ENCODE assay signal across 10 cellular contexts in genomic region chr1:248821101-248821500, GRCh38. TPM values are rescaled to one million over a fixed set of nuclear protein-coding genes. Genes with fewer than 3 reads are reported as not detected.
DNase-seq lines count a peak whose midpoint lies in the region; ATAC-seq and TF ChIP-seq lines count a peak whose summit lies in the region.
"Had no signal": no experiment of that assay in that cellular context is flagged by ENCODE, and none has a peak within 500 bp of the region (broad histone marks: within the 10 kb centered on the region; RNA-seq: fewer than 3 reads in every experiment).

No MANE protein-coding gene starts in this region.

- intact Hi-C loops in esophagus muscularis mucosa (cut with DNase I) = no loop called here

- no peak for DNase-seq in activated T-cell treated with anti-CD3 and anti-CD28 coated beads, Interleukin-2, amount 50 U/mL, for 24 hours
- no peak for DNase-seq in activated T-cell treated with anti-CD3 and anti-CD28 coated beads, Interleukin-2, amount 50 U/mL, for 72 hours
- peak; percentile 65 for DNase-seq in T1000 (lab: John Stamatoyannopoulos, UW)
- peak; percentile 94 to 95 for DNase-seq in foreskin fibroblast
- no peak for DNase-seq in stimulated activated naive B cell treated with anti-CD40 and anti-IgM and Interleukin-4, amounts not matched to agents 10 μg/mL and 1 μg/mL and 100 μg/mL, for 72 hours
- DNase-seq in esophagus muscularis mucosa (ENCODE audit: extremely low spot score) = no peak
- no peak for DNase-seq in H7
- DNase-seq in T-helper 1 cell = no peak
- DNase-seq: NCI-H510A had no signal

- TF ChIP-seq EP300 in esophagus muscularis mucosa (IDR thresholded peaks at IDR 0.05) = no peak

- H3K36me3 ChIP-seq in esophagus muscularis mucosa = peaks cover 5 to 56% (median 36%) of the 10 kb centered on the region in 4 donors
- peaks cover 18% of the 10 kb centered on the region for H3K36me3 ChIP-seq in H7 (replicated peaks; ENCODE audit: control insufficient read depth, insufficient read depth, low read length)

- TF ChIP-seq CTCF in foreskin fibroblast (IDR thresholded peaks at IDR 0.05; ENCODE audit: low read depth, low read length) (no peak), esophagus muscularis mucosa (IDR thresholded peaks at IDR 0.05) (no peak)

- no peaks in the 10 kb centered on the region for H3K9me3 Mint-ChIP-seq in activated T-cell treated with anti-CD3 and anti-CD28 coated beads, Interleukin-2, amount 50 U/mL, for 24 hours
- no peaks in the 10 kb centered on the region for H3K9me3 Mint-ChIP-seq in activated T-cell treated with anti-CD3 and anti-CD28 coated beads, Interleukin-2, amount 50 U/mL, for 72 hours
- H3K9me3 Mint-ChIP-seq in stimulated activated naive B cell treated with anti-CD40 and anti-IgM and Interleukin-4, amounts not matched to agents 10 μg/mL and 1 μg/mL and 100 μg/mL, for 72 hours = no peaks in the 10 kb centered on the region
- H3K9me3 Mint-ChIP-seq: activated naive CD4-positive, alpha-beta T cell treated with anti-CD3 and anti-CD28 coated beads, Interleukin-2, amount 50 U/mL, for 24 hours had no signal

- WGBS in esophagus muscularis mucosa = 86% methylated on average over 1 of the region's 3 CpGs

- H3K4me3 ChIP-seq in foreskin fibroblast (ENCODE audit: low read depth in 1 of 2, low read length in 2 of 2) = no peak overlapping the region
- H3K4me3 ChIP-seq in esophagus muscularis mucosa = no peak overlapping the region
- H3K4me3 ChIP-seq in H7 (ENCODE audit: insufficient read depth, low read depth, low read length) = no peak overlapping the region

- no peaks in the 10 kb centered on the region for H3K27me3 Mint-ChIP-seq in activated T-cell treated with anti-CD3 and anti-CD28 coated beads, Interleukin-2, amount 50 U/mL, for 24 hours
- no peaks in the 10 kb centered on the region for H3K27me3 Mint-ChIP-seq in activated T-cell treated with anti-CD3 and anti-CD28 coated beads, Interleukin-2, amount 50 U/mL, for 72 hours (ENCODE audit: low read depth)
- no peaks in the 10 kb centered on the region for H3K27me3 Mint-ChIP-seq in stimulated activated naive B cell treated with anti-CD40 and anti-IgM and Interleukin-4, amounts not matched to agents 10 μg/mL and 1 μg/mL and 100 μg/mL, for 72 hours
- H3K27me3 Mint-ChIP-seq: activated naive CD4-positive, alpha-beta T cell treated with anti-CD3 and anti-CD28 coated beads, Interleukin-2, amount 50 U/mL, for 24 hours had no signal

- H3K27ac ChIP-seq in esophagus muscularis mucosa (replicated peaks in 1 of 4) = peak overlapping the region in 2 of 4 donors; percentile 46 to 49

- peak overlapping the region; percentile 29 for H3K27ac Mint-ChIP-seq in activated T-cell treated with anti-CD3 and anti-CD28 coated beads, Interleukin-2, amount 50 U/mL, for 24 hours
- no peak overlapping the region for H3K27ac Mint-ChIP-seq in activated T-cell treated with anti-CD3 and anti-CD28 coated beads, Interleukin-2, amount 50 U/mL, for 72 hours
- peak overlapping the region; percentile 73 for H3K27ac Mint-ChIP-seq in stimulated activated naive B cell treated with anti-CD40 and anti-IgM and Interleukin-4, amounts not matched to agents 10 μg/mL and 1 μg/mL and 100 μg/mL, for 72 hours
- H3K27ac Mint-ChIP-seq: activated naive CD4-positive, alpha-beta T cell treated with anti-CD3 and anti-CD28 coated beads, Interleukin-2, amount 50 U/mL, for 24 hours had no signal

- peaks cover 92% of the 10 kb centered on the region for H3K4me1 Mint-ChIP-seq in activated T-cell treated with anti-CD3 and anti-CD28 coated beads, Interleukin-2, amount 50 U/mL, for 24 hours (ENCODE audit: low read depth)
- H3K4me1 Mint-ChIP-seq in activated T-cell treated with anti-CD3 and anti-CD28 coated beads, Interleukin-2, amount 50 U/mL, for 72 hours (ENCODE audit: low read depth) = peaks cover 85% of the 10 kb centered on the region
- peaks cover 64 to 94% of the 10 kb centered on the region in 2 donors for H3K4me1 Mint-ChIP-seq in stimulated activated naive B cell treated with anti-CD40 and anti-IgM and Interleukin-4, amounts not matched to agents 10 μg/mL and 1 μg/mL and 100 μg/mL, for 72 hours

- no peak for ATAC-seq in activated T-cell treated with anti-CD3 and anti-CD28 coated beads, Interleukin-2, amount 50 U/mL, for 72 hours (replicated peaks in 1 of 2)
- no peak for ATAC-seq in stimulated activated naive B cell treated with anti-CD40 and anti-IgM and Interleukin-4, amounts not matched to agents 10 μg/mL and 1 μg/mL and 100 μg/mL, for 72 hours (replicated peaks)

- H3K4me3 Mint-ChIP-seq in activated T-cell treated with anti-CD3 and anti-CD28 coated beads, Interleukin-2, amount 50 U/mL, for 24 hours = no peak overlapping the region
- H3K4me3 Mint-ChIP-seq in activated T-cell treated with anti-CD3 and anti-CD28 coated beads, Interleukin-2, amount 50 U/mL, for 72 hours = no peak overlapping the region
- no peak overlapping the region for H3K4me3 Mint-ChIP-seq in stimulated activated naive B cell treated with anti-CD40 and anti-IgM and Interleukin-4, amounts not matched to agents 10 μg/mL and 1 μg/mL and 100 μg/mL, for 72 hours
- H3K4me3 Mint-ChIP-seq: activated naive CD4-positive, alpha-beta T cell treated with anti-CD3 and anti-CD28 coated beads, Interleukin-2, amount 50 U/mL, for 24 hours had no signal

- H3K27me3 ChIP-seq in esophagus muscularis mucosa (no peaks in the 10 kb centered on the region), H7 (ENCODE audit: control insufficient read depth, insufficient read depth, low read length) (no peaks in the 10 kb centered on the region)

- no peak for TF ChIP-seq POLR2A in esophagus muscularis mucosa (IDR thresholded peaks at IDR 0.05; ENCODE audit: low read depth)

- no peaks in the 10 kb centered on the region for H3K9me3 ChIP-seq in esophagus muscularis mucosa

- H3K4me1 ChIP-seq in esophagus muscularis mucosa = peaks cover 52 to 70% (median 66%) of the 10 kb centered on the region in 4 donors

- peaks cover 85% of the 10 kb centered on the region for H3K36me3 Mint-ChIP-seq in activated T-cell treated with anti-CD3 and anti-CD28 coated beads, Interleukin-2, amount 50 U/mL, for 24 hours (ENCODE audit: low read depth)
- peaks cover 7 to 21% of the 10 kb centered on the region in 2 donors for H3K36me3 Mint-ChIP-seq in activated T-cell treated with anti-CD3 and anti-CD28 coated beads, Interleukin-2, amount 50 U/mL, for 72 hours (ENCODE audit: insufficient read depth in 2 of 2)
- H3K36me3 Mint-ChIP-seq in stimulated activated naive B cell treated with anti-CD40 and anti-IgM and Interleukin-4, amounts not matched to agents 10 μg/mL and 1 μg/mL and 100 μg/mL, for 72 hours = peaks cover 48 to 76% of the 10 kb centered on the region in 2 donors

RNA-seq across cellular contexts. Expression of gene SH3BP5L, which starts 4.6 kb away (rescaled TPM):
- 10 to 100 TPM; 23.1 to 25.3 TPM for total RNA-seq in activated T-cell treated with anti-CD3 and anti-CD28 coated beads, Interleukin-2, amount 50 U/mL, for 72 hours
- 10 to 100 TPM; 19.9 to 36.2 (median 28.3) TPM for total RNA-seq in esophagus muscularis mucosa
- 38.2 and 40.5 TPM in 2 replicates for total RNA-seq in H7 (2014; rRNA removed; shearing (Covaris generic))

RNA-seq across cellular contexts. Expression of gene ZNF672, which starts 16.9 kb away (rescaled TPM):
- 10 to 100 TPM; 42.2 to 47.6 TPM for total RNA-seq in activated T-cell treated with anti-CD3 and anti-CD28 coated beads, Interleukin-2, amount 50 U/mL, for 72 hours
- total RNA-seq in esophagus muscularis mucosa = 10 to 100 TPM; 30.3 to 46.4 (median 39.3) TPM
- total RNA-seq in H7 (2014; rRNA removed; shearing (Covaris generic)) = 56.0 and 59.5 TPM in 2 replicates

RNA-seq across cellular contexts. Expression of gene ZNF692, which starts 37.8 kb away (rescaled TPM):
- 10 to 100 TPM; 42.8 to 57.6 TPM for total RNA-seq in activated T-cell treated with anti-CD3 and anti-CD28 coated beads, Interleukin-2, amount 50 U/mL, for 72 hours
- total RNA-seq in esophagus muscularis mucosa = 10 to 100 TPM; 19.4 to 37.3 (median 30.5) TPM
- total RNA-seq in H7 (2014; rRNA removed; shearing (Covaris generic)) = 64.2 and 91.9 TPM in 2 replicates

Comparison
In these comparisons a context has a peak if more than half of its experiments do, and no peak if none do; other contexts are left out.
1. DNase-seq: peak in T1000 (single experiment) and foreskin fibroblast (2 of 2); none in activated T-cell treated with anti-CD3 and anti-CD28 coated beads, Interleukin-2, amount 50 U/mL, for 24 hours (single experiment), activated T-cell treated with anti-CD3 and anti-CD28 coated beads, Interleukin-2, amount 50 U/mL, for 72 hours (0 of 2), stimulated activated naive B cell treated with anti-CD40 and anti-IgM and Interleukin-4, amounts not matched to agents 10 μg/mL and 1 μg/mL and 100 μg/mL, for 72 hours (single experiment), esophagus muscularis mucosa (single experiment), H7 (single experiment) and T-helper 1 cell (0 of 5).